10 cellular contexts compared by ENCODE assay signal in genomic region chr13:98994080-98994479, GRCh38. TPM values are rescaled to one million over a fixed set of nuclear protein-coding genes. Genes with fewer than 3 reads are reported as not detected.
DNase-seq lines count a peak whose midpoint lies in the region; ATAC-seq and FAIRE-seq lines count a peak whose summit lies in the region.
"Had no signal": no experiment of that assay in that cellular context is flagged by ENCODE, and none has a peak within 500 bp of the region (broad histone marks: within the 10 kb centered on the region; RNA-seq: fewer than 3 reads in every experiment).

No MANE protein-coding gene starts in this region.

- no peaks in the 10 kb centered on the region for H3K27me3 Mint-ChIP-seq in T-cell
- H3K27me3 Mint-ChIP-seq in activated T-cell treated with anti-CD3 and anti-CD28 coated beads, Interleukin-2, amount 50 U/mL, for 24 hours, result no peaks in the 10 kb centered on the region

- H3K27me3 ChIP-seq in mesendoderm (ENCODE audit: insufficient read depth, low read length, poor library complexity), result no peaks in the 10 kb centered on the region

- H4K8ac ChIP-seq in mesendoderm (ENCODE audit: low read depth, low read length), result no peak overlapping the region

- H3K9me3 Mint-ChIP-seq in T-cell, result no peaks in the 10 kb centered on the region
- H3K9me3 Mint-ChIP-seq in activated T-cell treated with anti-CD3 and anti-CD28 coated beads, Interleukin-2, amount 50 U/mL, for 24 hours, result no peaks in the 10 kb centered on the region

- no peak overlapping the region for H3K4me3 Mint-ChIP-seq in T-cell
- no peak overlapping the region for H3K4me3 Mint-ChIP-seq in activated T-cell treated with anti-CD3 and anti-CD28 coated beads, Interleukin-2, amount 50 U/mL, for 24 hours

- no CpG with 5 or more reads among the region's 2 CpGs for WGBS in mesendoderm (ENCODE audit: extremely low coverage, insufficient coverage, low lambda C conversion rate)

- no peak overlapping the region for H3K4me2 ChIP-seq in mesendoderm (ENCODE audit: low read length)

- H3K4me3 ChIP-seq in mesendoderm (ENCODE audit: low read length), result no peak overlapping the region

- DNase-seq in DMS79 (lab: John Stamatoyannopoulos, UW) (peak; percentile 83), T-cell (no peak), mesendoderm (peak; percentile 80), frontal cortex (ENCODE audit: low spot score in 2 of 2) (no peak)
- no peak for DNase-seq in activated T-cell treated with anti-CD3 and anti-CD28 coated beads, Interleukin-2, amount 50 U/mL, for 24 hours
- DNase-seq: NK-92 treated with Interleukin-12 subunit alpha and Interleukin-12 subunit beta, amount 100 ng/mL, for 24 hours; OCI-M1 had no signal

- FAIRE-seq in frontal cortex (lab: Jason Lieb, UNC), result no peak

- POLR2A ChIA-PET in T-cell (lab: Charles Lee), result interaction anchor here (0.6 kb wide), 2 partner anchors 52 to 614 kb away, joined by 3 read pairs; no protein-coding TSS in a partner anchor

- H3K36me3 ChIP-seq in KOPT-K1 (ENCODE audit: insufficient read depth, low read length) (no peaks in the 10 kb centered on the region), mesendoderm (ENCODE audit: control insufficient read depth, insufficient read depth, low read length) (no peaks in the 10 kb centered on the region)

- no peak overlapping the region for H2BK120ac ChIP-seq in mesendoderm (ENCODE audit: low read depth, low read length)

- no peak overlapping the region for H3K23ac ChIP-seq in mesendoderm (ENCODE audit: low read length)

- CTCF ChIA-PET in T-cell (lab: Charles Lee), result interaction anchor here in 1 of 2 donors (1.0 kb wide), 1 partner anchor 16 kb away, joined by 4 read pairs; no protein-coding TSS in a partner anchor

- peaks cover 3% of the 10 kb centered on the region for H3K9me3 ChIP-seq in KOPT-K1 (ENCODE audit: insufficient read depth, low read length, poor library complexity, severe bottlenecking)

- no peak overlapping the region for H3K4ac ChIP-seq in mesendoderm (ENCODE audit: low read depth, low read length)

- H2AK5ac ChIP-seq in mesendoderm (ENCODE audit: low read length), result no peak overlapping the region

- no peak overlapping the region for H4K5ac ChIP-seq in mesendoderm (ENCODE audit: low read length)

- H3K27ac ChIP-seq in KOPT-K1 (ENCODE audit: low read depth, low read length, poor library complexity, severe bottlenecking) (peak overlapping the region; percentile 65), mesendoderm (ENCODE audit: low read depth, low read length) (no peak overlapping the region)
- H3K27ac ChIP-seq: RWPE1 had no signal

- H3K9ac ChIP-seq in mesendoderm (ENCODE audit: low read length), result no peak overlapping the region

- H3K56ac ChIP-seq in mesendoderm (ENCODE audit: low read length), result no peak overlapping the region

- H2BK5ac ChIP-seq in mesendoderm (ENCODE audit: low read length), result no peak overlapping the region

- peaks cover 30% of the 10 kb centered on the region for H3K36me3 Mint-ChIP-seq in T-cell
- no peaks in the 10 kb centered on the region for H3K36me3 Mint-ChIP-seq in activated T-cell treated with anti-CD3 and anti-CD28 coated beads, Interleukin-2, amount 50 U/mL, for 24 hours (ENCODE audit: low read depth)

- H3K4me1 Mint-ChIP-seq in T-cell, result peaks cover 79 to 84% (median 80%) of the 10 kb centered on the region in 3 donors
- H3K4me1 Mint-ChIP-seq in activated T-cell treated with anti-CD3 and anti-CD28 coated beads, Interleukin-2, amount 50 U/mL, for 24 hours (ENCODE audit: low read depth), result peaks cover 84% of the 10 kb centered on the region

- peak overlapping the region; percentile 56 for H3K18ac ChIP-seq in mesendoderm (ENCODE audit: low read length)

- H3K79me2 ChIP-seq in mesendoderm (ENCODE audit: control insufficient read depth, insufficient read depth, low read length), result no peaks in the 10 kb centered on the region

- no peak for ATAC-seq in T-cell (replicated peaks in 1 of 4)
- no peak for ATAC-seq in GM18511 (IDR thresholded peaks at IDR 0.05; ENCODE audit: unreplicated experiment)

- peak overlapping the region; percentile 61 to 65 for H3K27ac Mint-ChIP-seq in T-cell
- no peak overlapping the region for H3K27ac Mint-ChIP-seq in activated T-cell treated with anti-CD3 and anti-CD28 coated beads, Interleukin-2, amount 50 U/mL, for 24 hours

- H3K4me1 ChIP-seq in mesendoderm (ENCODE audit: control insufficient read depth, low read depth, low read length), result peaks cover 4% of the 10 kb centered on the region

- H2BK15ac ChIP-seq in mesendoderm (replicated peaks; ENCODE audit: low read depth), result no peak overlapping the region

- H3K79me1 ChIP-seq in mesendoderm (ENCODE audit: low read length), result no peaks in the 10 kb centered on the region

RNA-seq across cellular contexts. Expression of gene DOCK9, which starts 16.2 kb away (rescaled TPM):
- total RNA-seq in T-cell, result 100 to 1,000 TPM in 4 of 5 donors, 10 to 100 TPM in 1; 96.2 to 170 (median 162) TPM
- 9.6 TPM for polyA plus RNA-seq in mesendoderm (2013, experiment 1 of 2)
- 10.6 TPM for polyA plus RNA-seq in mesendoderm (2013, experiment 2 of 2)
- 162 TPM for total RNA-seq in frontal cortex

Comparison
In these comparisons a context has a peak if more than half of its experiments do, and no peak if none do; other contexts are left out.
1. DNase-seq: peak in DMS79 (single experiment) and mesendoderm (single experiment); none in T-cell (0 of 34), activated T-cell treated with anti-CD3 and anti-CD28 coated beads, Interleukin-2, amount 50 U/mL, for 24 hours (single experiment) and frontal cortex (0 of 2).